9 cellular contexts compared by ENCODE assay signal in genomic region chr5:96657068-96657467, GRCh38. TPM values are rescaled to one million over a fixed set of nuclear protein-coding genes. Genes with fewer than 3 reads are reported as not detected.
DNase-seq lines count a peak whose midpoint lies in the region; ATAC-seq and TF ChIP-seq lines count a peak whose summit lies in the region.
"Had no signal": no experiment of that assay in that cellular context is flagged by ENCODE, and none has a peak within 500 bp of the region (broad histone marks: within the 10 kb centered on the region; RNA-seq: fewer than 3 reads in every experiment).

No MANE protein-coding gene starts in this region.

- 59 to 70% methylated on average over 3 of the region's 3 CpGs for WGBS in aorta, 2 donors

- H3K27ac Mint-ChIP-seq in activated naive CD4-positive, alpha-beta T cell treated with anti-CD3 and anti-CD28 coated beads, Interleukin-2, amount 10 ng/mL, durations not matched to agents 7 days and 5 days: peak overlapping the region; percentile 40

- H3K4me3 ChIP-seq in lower lobe of right lung: no peak overlapping the region
- no peak overlapping the region for H3K4me3 ChIP-seq in aorta (ENCODE audit: low read length in 2 of 2)
- H3K4me3 ChIP-seq: thoracic aorta had no signal

- ATAC-seq in HG02840 (IDR thresholded peaks at IDR 0.05; ENCODE audit: low FRiP score, unreplicated experiment) (peak; percentile 62), lower lobe of right lung (peak; percentile 20 to 37), aorta (ENCODE audit: low FRiP score) (no peak)

- no peak for TF ChIP-seq CTCF in lower lobe of right lung (IDR thresholded peaks at IDR 0.05)

- CTCF ChIA-PET in activated naive CD4-positive, alpha-beta T cell treated with anti-CD3 and anti-CD28 coated beads, Interleukin-2, amount 10 ng/mL, durations not matched to agents 7 days and 5 days (lab: Charles Lee): interaction anchor here (2.2 kb wide), 1 partner anchor 42 kb away, joined by 6 read pairs; no protein-coding TSS in a partner anchor

- no peak overlapping the region for H3K27ac ChIP-seq in lower lobe of right lung
- no peak overlapping the region for H3K27ac ChIP-seq in aorta (ENCODE audit: low read depth in 1 of 2, low read length in 2 of 2)
- H3K27ac ChIP-seq: thoracic aorta had no signal

- peaks cover 53% of the 10 kb centered on the region for H3K4me1 Mint-ChIP-seq in activated naive CD4-positive, alpha-beta T cell treated with anti-CD3 and anti-CD28 coated beads, Interleukin-2, amount 10 ng/mL, durations not matched to agents 7 days and 5 days

- H3K9me3 ChIP-seq in lower lobe of right lung (no peaks in the 10 kb centered on the region), aorta (ENCODE audit: control insufficient read depth, low read length) (no peaks in the 10 kb centered on the region)
- H3K9me3 ChIP-seq: thoracic aorta had no signal

- DNase-seq in activated T-cell treated with anti-CD3 and anti-CD28 coated beads for 24 hours (ENCODE audit: low read depth) (peak; percentile 30), NOMO-1 (lab: John Stamatoyannopoulos, UW; ENCODE audit: unreplicated experiment in 2 of 2) (peak; percentile 95 to 96), lower lobe of right lung (no peak), UCSD-AML1 (lab: John Stamatoyannopoulos, UW; ENCODE audit: unreplicated experiment) (no peak), aorta (no peak)
- no peak for DNase-seq in activated T-cell treated with anti-CD3 and anti-CD28 coated beads, Interleukin-2, amount 50 U/mL, for 1 hour
- peak; percentile 58 for DNase-seq in activated naive CD4-positive, alpha-beta T cell treated with anti-CD3 and anti-CD28 coated beads, Interleukin-2, amount 10 ng/mL, durations not matched to agents 7 days and 5 days

- peaks cover 52% of the 10 kb centered on the region for H3K27me3 Mint-ChIP-seq in activated naive CD4-positive, alpha-beta T cell treated with anti-CD3 and anti-CD28 coated beads, Interleukin-2, amount 10 ng/mL, durations not matched to agents 7 days and 5 days

- intact Hi-C loops in lower lobe of right lung (cut with DNase I) (no loop called here), aorta (cut with DNase I) (no loop called here)

- no peaks in the 10 kb centered on the region for H3K36me3 ChIP-seq in lower lobe of right lung
- no peaks in the 10 kb centered on the region for H3K36me3 ChIP-seq in aorta (ENCODE audit: control insufficient read depth in 1 of 2, insufficient read depth in 2 of 2, low read length in 1 of 2)
- H3K36me3 ChIP-seq: thoracic aorta had no signal

- no peak overlapping the region for H3K4me3 Mint-ChIP-seq in activated naive CD4-positive, alpha-beta T cell treated with anti-CD3 and anti-CD28 coated beads, Interleukin-2, amount 10 ng/mL, durations not matched to agents 7 days and 5 days

- peaks cover 3% of the 10 kb centered on the region for H3K36me3 Mint-ChIP-seq in activated naive CD4-positive, alpha-beta T cell treated with anti-CD3 and anti-CD28 coated beads, Interleukin-2, amount 10 ng/mL, durations not matched to agents 7 days and 5 days

- H3K9me3 Mint-ChIP-seq in activated naive CD4-positive, alpha-beta T cell treated with anti-CD3 and anti-CD28 coated beads, Interleukin-2, amount 10 ng/mL, durations not matched to agents 7 days and 5 days: no peaks in the 10 kb centered on the region

- peaks cover 25% of the 10 kb centered on the region for H3K4me1 ChIP-seq in lower lobe of right lung
- no peaks in the 10 kb centered on the region for H3K4me1 ChIP-seq in aorta (ENCODE audit: control insufficient read depth in 1 of 2, insufficient read depth in 2 of 2, low read length in 2 of 2)

- no peaks in the 10 kb centered on the region for H3K27me3 ChIP-seq in lower lobe of right lung (ENCODE audit: low read depth)
- no peaks in the 10 kb centered on the region for H3K27me3 ChIP-seq in aorta (ENCODE audit: control insufficient read depth in 1 of 2, insufficient read depth in 2 of 2, low read length in 1 of 2)

RNA-seq across cellular contexts. Expression of gene CAST, which starts 5.1 kb away (rescaled TPM):
- total RNA-seq in lower lobe of right lung (272 TPM), aorta (100 to 1,000 TPM; 305 to 307 TPM)
- polyA plus RNA-seq in aorta: 100 to 1,000 TPM; 101 to 118 TPM

Comparison
In these comparisons a context has a peak if more than half of its experiments do, and no peak if none do; other contexts are left out.
1. DNase-seq: peak in activated T-cell treated with anti-CD3 and anti-CD28 coated beads for 24 hours (single experiment), NOMO-1 (2 of 2) and activated naive CD4-positive, alpha-beta T cell treated with anti-CD3 and anti-CD28 coated beads, Interleukin-2, amount 10 ng/mL, durations not matched to agents 7 days and 5 days (single experiment); none in activated T-cell treated with anti-CD3 and anti-CD28 coated beads, Interleukin-2, amount 50 U/mL, for 1 hour (single experiment), lower lobe of right lung (single experiment), UCSD-AML1 (single experiment) and aorta (0 of 2).